ENCODE assay signal across 1 cellular context in the genomic region with DNA sequence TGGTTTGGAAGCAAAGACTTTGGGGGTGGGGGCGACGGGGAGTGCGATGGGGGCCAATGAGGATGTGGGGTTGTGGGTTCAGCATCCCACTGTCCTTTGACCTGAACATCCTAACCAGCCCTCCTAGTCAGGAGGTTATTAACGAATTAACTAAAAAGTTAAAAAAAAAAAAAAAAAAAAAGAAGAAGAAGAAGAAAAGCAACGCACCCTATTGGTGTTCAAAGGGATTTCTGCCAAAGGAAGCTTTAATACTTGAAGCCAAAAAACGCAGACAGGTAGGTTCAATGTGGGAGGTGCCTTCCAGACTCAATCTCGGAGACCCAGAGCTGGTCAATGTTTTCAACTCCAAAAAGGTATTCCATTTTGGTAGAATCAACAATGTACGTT.
TF ChIP-seq lines count a peak whose summit lies in the region.

No MANE protein-coding gene starts in this region.

TF ChIP-seq in HepG2, 621 proteins besides CTCF, POLR2A, EP300 and RAD21:
- TF ChIP-seq CAMTA2 (CRISPR knock-in tag; IDR thresholded peaks at IDR 0.05; ENCODE audit: borderline replicate concordance) (no peak), YEATS4 (CRISPR knock-in tag; IDR thresholded peaks at IDR 0.05; ENCODE audit: borderline replicate concordance) (no peak), MLXIP (CRISPR knock-in tag; IDR thresholded peaks at IDR 0.05; ENCODE audit: borderline replicate concordance) (no peak), ZNF207 (IDR thresholded peaks at IDR 0.05; ENCODE audit: borderline replicate concordance) (no peak), ZNF264 (CRISPR knock-in tag; IDR thresholded peaks at IDR 0.05) (no peak)
- TF ChIP-seq, protein P1, sequence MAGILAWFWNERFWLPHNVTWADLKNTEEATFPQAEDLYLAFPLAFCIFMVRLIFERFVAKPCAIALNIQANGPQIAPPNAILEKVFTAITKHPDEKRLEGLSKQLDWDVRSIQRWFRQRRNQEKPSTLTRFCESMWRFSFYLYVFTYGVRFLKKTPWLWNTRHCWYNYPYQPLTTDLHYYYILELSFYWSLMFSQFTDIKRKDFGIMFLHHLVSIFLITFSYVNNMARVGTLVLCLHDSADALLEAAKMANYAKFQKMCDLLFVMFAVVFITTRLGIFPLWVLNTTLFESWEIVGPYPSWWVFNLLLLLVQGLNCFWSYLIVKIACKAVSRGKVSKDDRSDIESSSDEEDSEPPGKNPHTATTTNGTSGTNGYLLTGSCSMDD (CRISPR knock-in tag; IDR thresholded peaks at IDR 0.05): no peak
